In genomic region chr15:47861186-47861585, GRCh38 we compare ENCODE assay signal across 14 cellular contexts.
A peak's percentile ranks its signal among the peaks of the same experiment; 100 is the strongest.
DNase-seq lines count a peak whose midpoint lies in the region; ATAC-seq and TF ChIP-seq lines count a peak whose summit lies in the region.
"Had no signal": no experiment of that assay in that cellular context is flagged by ENCODE, and none has a peak within 500 bp of the region (broad histone marks: within the 10 kb centered on the region; RNA-seq: fewer than 3 reads in every experiment).

No MANE protein-coding gene starts in this region.

- 59 to 81% methylated on average over 3 to 4 of the region's 4 CpGs for WGBS in endodermal cell (ENCODE audit: insufficient coverage in 1 of 2, insufficient read length in 1 of 2), 2 experiments

- H3K4me3 ChIP-seq in HUES48 (ENCODE audit: low read depth, low read length) (no peak overlapping the region), endodermal cell (ENCODE audit: low read length) (no peak overlapping the region), coronary artery (no peak overlapping the region)
- H3K4me3 ChIP-seq: BLaER1 treated with 17β-estradiol and CSF1 and Interleukin-3, amounts not matched to agents 10 nM and 100 nM had no signal

- H3K9ac ChIP-seq in HUES48 (ENCODE audit: low read depth, low read length) (no peak overlapping the region), endodermal cell (ENCODE audit: extremely low read depth, low read length, poor library complexity, severe bottlenecking) (no peak overlapping the region)
- H3K9ac ChIP-seq: BLaER1 treated with 17β-estradiol and CSF1 and Interleukin-3, amounts not matched to agents 10 nM and 100 nM had no signal

- H3K4me1 ChIP-seq in HUES48 (ENCODE audit: control insufficient read depth, insufficient read depth, low read length), result peaks cover 19% of the 10 kb centered on the region
- peaks cover 4% of the 10 kb centered on the region for H3K4me1 ChIP-seq in endodermal cell (ENCODE audit: control insufficient read depth, insufficient read depth, low read length)

- H3K27ac Mint-ChIP-seq in endodermal cell (no peak overlapping the region), neural crest cell (ENCODE audit: unreplicated experiment) (peak overlapping the region; percentile 85)
- no peak overlapping the region for H3K27ac Mint-ChIP-seq in natural killer cell treated with Interleukin-12 subunit alpha and Interleukin-12 subunit beta and Interleukin-15 and Interleukin-18, amount 100 ng/mL, for 72 hours
- H3K27ac Mint-ChIP-seq: B cell; CD8-positive, alpha-beta T cell had no signal

- H3K27me3 Mint-ChIP-seq in endodermal cell (ENCODE audit: insufficient read depth) (peaks cover 12% of the 10 kb centered on the region), neural crest cell (ENCODE audit: low read depth) (peaks cover 2% of the 10 kb centered on the region)
- H3K27me3 Mint-ChIP-seq in natural killer cell treated with Interleukin-12 subunit alpha and Interleukin-12 subunit beta and Interleukin-15 and Interleukin-18, amount 100 ng/mL, for 72 hours, result peaks cover 0 to 6% of the 10 kb centered on the region in 2 donors
- H3K27me3 Mint-ChIP-seq: B cell had no signal

- no peaks in the 10 kb centered on the region for H3K36me3 ChIP-seq in HUES48 (ENCODE audit: control insufficient read depth, insufficient read depth, low read length)
- no peaks in the 10 kb centered on the region for H3K36me3 ChIP-seq in endodermal cell (ENCODE audit: control insufficient read depth, insufficient read depth, low read length)
- H3K36me3 ChIP-seq: BLaER1 treated with 17β-estradiol and CSF1 and Interleukin-3, amounts not matched to agents 10 nM and 100 nM had no signal

- no peaks in the 10 kb centered on the region for H3K27me3 ChIP-seq in HUES48 (ENCODE audit: control insufficient read depth, insufficient read depth, low read length)
- no peaks in the 10 kb centered on the region for H3K27me3 ChIP-seq in endodermal cell (ENCODE audit: control insufficient read depth, insufficient read depth, low read length, poor library complexity, severe bottlenecking)
- H3K27me3 ChIP-seq: BLaER1 treated with 17β-estradiol and CSF1 and Interleukin-3, amounts not matched to agents 10 nM and 100 nM had no signal

- no peak for TF ChIP-seq CTCF in endodermal cell (conservative IDR thresholded peaks at IDR 0.05)
- no peak for TF ChIP-seq CTCF in neural crest cell (conservative IDR thresholded peaks at IDR 0.05)
- TF ChIP-seq CTCF in coronary artery (IDR thresholded peaks at IDR 0.05), result no peak

- ATAC-seq in GM19452 (IDR thresholded peaks at IDR 0.05; ENCODE audit: unreplicated experiment), result no peak
- no peak for ATAC-seq in GM21717 (IDR thresholded peaks at IDR 0.05; ENCODE audit: unreplicated experiment)
- ATAC-seq in natural killer cell treated with Interleukin-12 subunit alpha and Interleukin-12 subunit beta and Interleukin-15 and Interleukin-18, amount 100 ng/mL, for 72 hours, result no peak
- ATAC-seq: CD8-positive, alpha-beta T cell had no signal

- no peak overlapping the region for H3K4me3 Mint-ChIP-seq in endodermal cell
- peak overlapping the region; percentile 28 for H3K4me3 Mint-ChIP-seq in neural crest cell
- no peak overlapping the region for H3K4me3 Mint-ChIP-seq in natural killer cell treated with Interleukin-12 subunit alpha and Interleukin-12 subunit beta and Interleukin-15 and Interleukin-18, amount 100 ng/mL, for 72 hours
- H3K4me3 Mint-ChIP-seq: B cell; CD8-positive, alpha-beta T cell had no signal

- H3K9me3 ChIP-seq in HUES48 (ENCODE audit: control insufficient read depth, insufficient read depth, low read length) (no peaks in the 10 kb centered on the region), endodermal cell (ENCODE audit: control insufficient read depth, low read length) (peaks cover 11% of the 10 kb centered on the region)

- peaks cover 14% of the 10 kb centered on the region for H3K9me3 Mint-ChIP-seq in endodermal cell
- H3K9me3 Mint-ChIP-seq in neural crest cell, result no peaks in the 10 kb centered on the region
- H3K9me3 Mint-ChIP-seq in natural killer cell treated with Interleukin-12 subunit alpha and Interleukin-12 subunit beta and Interleukin-15 and Interleukin-18, amount 100 ng/mL, for 72 hours, result peaks cover 6% of the 10 kb centered on the region
- H3K9me3 Mint-ChIP-seq: CD8-positive, alpha-beta T cell had no signal

- DNase-seq in endodermal cell (no peak), neural crest cell (ENCODE audit: low read depth, low spot score) (peak; percentile 16), coronary artery (ENCODE audit: low spot score) (no peak)
- DNase-seq in natural killer cell treated with Interleukin-12 subunit alpha and Interleukin-12 subunit beta and Interleukin-15 and Interleukin-18, amount 100 ng/mL, for 72 hours (ENCODE audit: low spot score), result no peak
- DNase-seq: Calu3; CD8-positive, alpha-beta T cell; DMS 273 treated with DMSO at 0.1 percent for 48 hours; GF-D8; HCEC 1CT had no signal

- H3K36me3 Mint-ChIP-seq in endodermal cell (ENCODE audit: low read depth) (no peaks in the 10 kb centered on the region), neural crest cell (ENCODE audit: low read depth) (no peaks in the 10 kb centered on the region)
- no peaks in the 10 kb centered on the region for H3K36me3 Mint-ChIP-seq in natural killer cell treated with Interleukin-12 subunit alpha and Interleukin-12 subunit beta and Interleukin-15 and Interleukin-18, amount 100 ng/mL, for 72 hours
- H3K36me3 Mint-ChIP-seq: CD8-positive, alpha-beta T cell had no signal

- peaks cover 20% of the 10 kb centered on the region for H3K4me1 Mint-ChIP-seq in endodermal cell
- peaks cover 33% of the 10 kb centered on the region for H3K4me1 Mint-ChIP-seq in neural crest cell
- H3K4me1 Mint-ChIP-seq in natural killer cell treated with Interleukin-12 subunit alpha and Interleukin-12 subunit beta and Interleukin-15 and Interleukin-18, amount 100 ng/mL, for 72 hours (ENCODE audit: low read depth in 2 of 2), result no peaks in the 10 kb centered on the region

- peak overlapping the region; percentile 44 for H3K27ac ChIP-seq in HUES48 (ENCODE audit: low read depth, low read length)
- H3K27ac ChIP-seq in endodermal cell (ENCODE audit: low read depth, low read length), result peak overlapping the region; percentile 96
- no peak overlapping the region for H3K27ac ChIP-seq in coronary artery
- H3K27ac ChIP-seq: BLaER1 treated with 17β-estradiol and CSF1 and Interleukin-3, amounts not matched to agents 10 nM and 100 nM had no signal

Comparison
In these comparisons a context has a peak if more than half of its experiments do, and no peak if none do; other contexts are left out.
1. H3K27ac ChIP-seq: peak in HUES48 (single experiment) and endodermal cell (single experiment); none in coronary artery (0 of 2).